ENCODE assay signal across 12 cellular contexts in genomic region chr17:5466295-5466694, GRCh38. TPM values are rescaled to one million over a fixed set of nuclear protein-coding genes. Genes with fewer than 3 reads are reported as not detected.
A peak's percentile ranks its signal among the peaks of the same experiment; 100 is the strongest.
DNase-seq lines count a peak whose midpoint lies in the region; ATAC-seq and TF ChIP-seq lines count a peak whose summit lies in the region.
"Had no signal": no experiment of that assay in that cellular context is flagged by ENCODE, and none has a peak within 500 bp of the region (broad histone marks: within the 10 kb centered on the region; RNA-seq: fewer than 3 reads in every experiment).

No MANE protein-coding gene starts in this region.

- H3K27ac Mint-ChIP-seq in activated CD4-positive, alpha-beta memory T cell treated with anti-CD3 and anti-CD28 coated beads for 36 hours = no peak overlapping the region
- no peak overlapping the region for H3K27ac Mint-ChIP-seq in activated CD4-positive, alpha-beta memory T cell treated with anti-CD3 and anti-CD28 coated beads, Interleukin-2, amount 10 ng/mL, durations not matched to agents 7 days and 5 days
- no peak overlapping the region for H3K27ac Mint-ChIP-seq in HFFc6
- no peak overlapping the region for H3K27ac Mint-ChIP-seq in activated naive CD8-positive, alpha-beta T cell treated with anti-CD3 and anti-CD28 coated beads, Interleukin-2, amount 10 ng/mL, durations not matched to agents 7 days and 5 days
- H3K27ac Mint-ChIP-seq in nephron progenitor cell = peak overlapping the region; percentile 46

- ATAC-seq in activated naive CD8-positive, alpha-beta T cell treated with anti-CD3 and anti-CD28 coated beads, Interleukin-2, amount 10 ng/mL, durations not matched to agents 7 days and 5 days (ENCODE audit: low read depth) = no peak
- no peak for ATAC-seq in GM18502 (IDR thresholded peaks at IDR 0.05; ENCODE audit: poor library complexity, unreplicated experiment)
- ATAC-seq in left lung = no peak

- H3K4me1 Mint-ChIP-seq in activated CD4-positive, alpha-beta memory T cell treated with anti-CD3 and anti-CD28 coated beads for 36 hours (ENCODE audit: low read depth) = peaks cover 40% of the 10 kb centered on the region
- peaks cover 44% of the 10 kb centered on the region for H3K4me1 Mint-ChIP-seq in activated CD4-positive, alpha-beta memory T cell treated with anti-CD3 and anti-CD28 coated beads, Interleukin-2, amount 10 ng/mL, durations not matched to agents 7 days and 5 days
- peaks cover 33% of the 10 kb centered on the region for H3K4me1 Mint-ChIP-seq in HFFc6 (ENCODE audit: low read depth)
- peaks cover 39% of the 10 kb centered on the region for H3K4me1 Mint-ChIP-seq in activated naive CD8-positive, alpha-beta T cell treated with anti-CD3 and anti-CD28 coated beads, Interleukin-2, amount 10 ng/mL, durations not matched to agents 7 days and 5 days
- peaks cover 38% of the 10 kb centered on the region for H3K4me1 Mint-ChIP-seq in nephron progenitor cell

- H3K27ac ChIP-seq in left lung = no peak overlapping the region
- H3K27ac ChIP-seq: brain microvascular endothelial cell, WERI-Rb-1 had no signal

- peaks cover 0 to 14% of the 10 kb centered on the region in 2 donors for H3K36me3 ChIP-seq in left lung

- peaks cover 3 to 40% of the 10 kb centered on the region in 2 donors for H3K4me1 ChIP-seq in left lung

- TF ChIP-seq CTCF in HFFc6 (IDR thresholded peaks at IDR 0.05) = no peak
- TF ChIP-seq CTCF in nephron progenitor cell (IDR thresholded peaks at IDR 0.05) = no peak
- TF ChIP-seq CTCF in left lung (IDR thresholded peaks at IDR 0.05) = no peak

- DNase-seq in activated CD4-positive, alpha-beta memory T cell treated with anti-CD3 and anti-CD28 coated beads for 36 hours = no peak
- DNase-seq in activated CD4-positive, alpha-beta memory T cell treated with anti-CD3 and anti-CD28 coated beads, Interleukin-2, amount 10 ng/mL, durations not matched to agents 7 days and 5 days = no peak
- DNase-seq in HFFc6 (no peak), nephron progenitor cell (no peak), left lung (no peak)
- DNase-seq in activated naive CD8-positive, alpha-beta T cell treated with anti-CD3 and anti-CD28 coated beads, Interleukin-2, amount 10 ng/mL, durations not matched to agents 7 days and 5 days = no peak
- DNase-seq in activated CD4-positive, CD25-positive, alpha-beta regulatory T cell treated with anti-CD3 and anti-CD28 coated beads, Interleukin-2, amount 50 U/mL, for 72 hours = no peak
- DNase-seq: ACHN, brain microvascular endothelial cell, SHP77 treated with DMSO at 0.1 percent for 48 hours, WERI-Rb-1 had no signal

- H3K9me3 ChIP-seq in left lung = no peaks in the 10 kb centered on the region

- no peaks in the 10 kb centered on the region for H3K27me3 Mint-ChIP-seq in activated CD4-positive, alpha-beta memory T cell treated with anti-CD3 and anti-CD28 coated beads for 36 hours
- H3K27me3 Mint-ChIP-seq in activated CD4-positive, alpha-beta memory T cell treated with anti-CD3 and anti-CD28 coated beads, Interleukin-2, amount 10 ng/mL, durations not matched to agents 7 days and 5 days = no peaks in the 10 kb centered on the region
- H3K27me3 Mint-ChIP-seq in HFFc6 (ENCODE audit: insufficient read depth) (peaks cover 3% of the 10 kb centered on the region; the same call in 1 of the 2 replicates), nephron progenitor cell (ENCODE audit: low read depth, poor library complexity) (peaks cover 3% of the 10 kb centered on the region)
- H3K27me3 Mint-ChIP-seq in activated naive CD8-positive, alpha-beta T cell treated with anti-CD3 and anti-CD28 coated beads, Interleukin-2, amount 10 ng/mL, durations not matched to agents 7 days and 5 days = no peaks in the 10 kb centered on the region

- no peaks in the 10 kb centered on the region for H3K27me3 ChIP-seq in left lung
- H3K27me3 ChIP-seq: brain microvascular endothelial cell had no signal

- H3K4me3 ChIP-seq in left lung = peak overlapping the region in 1 of 2 donors; percentile 100

- CTCF ChIA-PET in activated CD4-positive, alpha-beta memory T cell treated with anti-CD3 and anti-CD28 coated beads for 36 hours (lab: Charles Lee) = interaction anchor here (1.0 to 1.2 kb wide), 2 partner anchors 22 to 27 kb away, joined by 4 to 9 read pairs; partner anchors contain the start of gene C1QBP
- CTCF ChIA-PET in activated CD4-positive, alpha-beta memory T cell treated with anti-CD3 and anti-CD28 coated beads, Interleukin-2, amount 10 ng/mL, durations not matched to agents 7 days and 5 days (lab: Charles Lee) = interaction anchor here (1.4 to 1.6 kb wide), 4 partner anchors 20 to 27 kb away, joined by 3 to 7 read pairs (median 6); partner anchors contain the start of genes C1QBP, DERL2 and MIS12

- POLR2A ChIA-PET in activated CD4-positive, alpha-beta memory T cell treated with anti-CD3 and anti-CD28 coated beads for 36 hours (lab: Charles Lee) = interaction anchor here (0.6 kb wide), 2 partner anchors 26 to 68 kb away, joined by 3 read pairs; no protein-coding TSS in a partner anchor
- POLR2A ChIA-PET in activated CD4-positive, alpha-beta memory T cell treated with anti-CD3 and anti-CD28 coated beads, Interleukin-2, amount 10 ng/mL, durations not matched to agents 7 days and 5 days (lab: Charles Lee) = interaction anchor here (1.0 to 3.0 kb wide), 2 partner anchors 21 to 275 kb away, joined by 6 to 14 read pairs; partner anchors contain the start of gene ZNF594
- POLR2A ChIA-PET in activated naive CD8-positive, alpha-beta T cell treated with anti-CD3 and anti-CD28 coated beads, Interleukin-2, amount 10 ng/mL, durations not matched to agents 7 days and 5 days (lab: Charles Lee) = no interaction called here

- peak overlapping the region; percentile 85 for H3K4me3 Mint-ChIP-seq in activated CD4-positive, alpha-beta memory T cell treated with anti-CD3 and anti-CD28 coated beads for 36 hours
- H3K4me3 Mint-ChIP-seq in activated CD4-positive, alpha-beta memory T cell treated with anti-CD3 and anti-CD28 coated beads, Interleukin-2, amount 10 ng/mL, durations not matched to agents 7 days and 5 days = no peak overlapping the region
- peak overlapping the region; percentile 95 for H3K4me3 Mint-ChIP-seq in HFFc6
- peak overlapping the region; percentile 87 for H3K4me3 Mint-ChIP-seq in activated naive CD8-positive, alpha-beta T cell treated with anti-CD3 and anti-CD28 coated beads, Interleukin-2, amount 10 ng/mL, durations not matched to agents 7 days and 5 days
- H3K4me3 Mint-ChIP-seq in nephron progenitor cell = peak overlapping the region; percentile 93

- no peaks in the 10 kb centered on the region for H3K9me3 Mint-ChIP-seq in activated CD4-positive, alpha-beta memory T cell treated with anti-CD3 and anti-CD28 coated beads for 36 hours
- H3K9me3 Mint-ChIP-seq in activated CD4-positive, alpha-beta memory T cell treated with anti-CD3 and anti-CD28 coated beads, Interleukin-2, amount 10 ng/mL, durations not matched to agents 7 days and 5 days = no peaks in the 10 kb centered on the region
- no peaks in the 10 kb centered on the region for H3K9me3 Mint-ChIP-seq in HFFc6
- no peaks in the 10 kb centered on the region for H3K9me3 Mint-ChIP-seq in activated naive CD8-positive, alpha-beta T cell treated with anti-CD3 and anti-CD28 coated beads, Interleukin-2, amount 10 ng/mL, durations not matched to agents 7 days and 5 days
- H3K9me3 Mint-ChIP-seq in nephron progenitor cell = no peaks in the 10 kb centered on the region

- intact Hi-C loops in activated CD4-positive, alpha-beta memory T cell treated with anti-CD3 and anti-CD28 coated beads for 36 hours (cut with micrococcal nuclease) = loop anchor here (5.0 kb wide), 1 partner anchor 49 kb away; the partner anchor contains the start of gene NUP88
- intact Hi-C loops in left lung (cut with DNase I) = no loop called here

- peaks cover 5% of the 10 kb centered on the region for H3K36me3 Mint-ChIP-seq in activated CD4-positive, alpha-beta memory T cell treated with anti-CD3 and anti-CD28 coated beads for 36 hours
- H3K36me3 Mint-ChIP-seq in activated CD4-positive, alpha-beta memory T cell treated with anti-CD3 and anti-CD28 coated beads, Interleukin-2, amount 10 ng/mL, durations not matched to agents 7 days and 5 days (ENCODE audit: low read depth) = peaks cover 5% of the 10 kb centered on the region
- H3K36me3 Mint-ChIP-seq in HFFc6 (ENCODE audit: low read depth) (peaks cover 6% of the 10 kb centered on the region), nephron progenitor cell (ENCODE audit: low read depth) (peaks cover 20% of the 10 kb centered on the region)
- H3K36me3 Mint-ChIP-seq in activated naive CD8-positive, alpha-beta T cell treated with anti-CD3 and anti-CD28 coated beads, Interleukin-2, amount 10 ng/mL, durations not matched to agents 7 days and 5 days = peaks cover 1% of the 10 kb centered on the region

RNA-seq across cellular contexts. Expression of gene DHX33, which starts 2.5 kb away (rescaled TPM):
- total RNA-seq in activated CD4-positive, alpha-beta memory T cell treated with anti-CD3 and anti-CD28 coated beads for 36 hours = 10 to 100 TPM; 21.8 to 21.9 TPM
- total RNA-seq in activated CD4-positive, alpha-beta memory T cell treated with anti-CD3 and anti-CD28 coated beads, Interleukin-2, amount 10 ng/mL, durations not matched to agents 7 days and 5 days = 10 to 100 TPM; 15.0 to 16.3 TPM
- total RNA-seq in HFFc6 (2021; fragmentation: NEBNext Ultra II Directional; extraction: Animal tissue kit (Norgen Biotek cat#: 25700)) = 10 to 100 TPM; 16.8 to 18.9 (median 17.3) TPM
- 10 to 100 TPM; 14.4 to 14.5 TPM for total RNA-seq in activated naive CD8-positive, alpha-beta T cell treated with anti-CD3 and anti-CD28 coated beads, Interleukin-2, amount 10 ng/mL, durations not matched to agents 7 days and 5 days
- 10 to 100 TPM; 11.5 to 11.9 TPM for total RNA-seq in left lung

RNA-seq across cellular contexts. Expression of gene DERL2, which starts 19.7 kb away (rescaled TPM):
- total RNA-seq in activated CD4-positive, alpha-beta memory T cell treated with anti-CD3 and anti-CD28 coated beads for 36 hours = 10 to 100 TPM; 54.8 to 57.8 TPM
- total RNA-seq in activated CD4-positive, alpha-beta memory T cell treated with anti-CD3 and anti-CD28 coated beads, Interleukin-2, amount 10 ng/mL, durations not matched to agents 7 days and 5 days = 10 to 100 TPM; 76.6 to 76.8 TPM
- 100 to 1,000 TPM in 4 of 6 experiments, 10 to 100 TPM in 2; 85.9 to 109 (median 103) TPM for total RNA-seq in HFFc6 (2021; fragmentation: NEBNext Ultra II Directional; extraction: Animal tissue kit (Norgen Biotek cat#: 25700))
- 10 to 100 TPM; 68.6 to 72.3 TPM for total RNA-seq in activated naive CD8-positive, alpha-beta T cell treated with anti-CD3 and anti-CD28 coated beads, Interleukin-2, amount 10 ng/mL, durations not matched to agents 7 days and 5 days
- 10 to 100 TPM; 59.8 to 79.1 TPM for total RNA-seq in left lung

RNA-seq across cellular contexts. Expression of gene MIS12, which starts 20.1 kb away (rescaled TPM):
- total RNA-seq in activated CD4-positive, alpha-beta memory T cell treated with anti-CD3 and anti-CD28 coated beads for 36 hours = 10 to 100 TPM; 30.4 to 32.0 TPM
- total RNA-seq in activated CD4-positive, alpha-beta memory T cell treated with anti-CD3 and anti-CD28 coated beads, Interleukin-2, amount 10 ng/mL, durations not matched to agents 7 days and 5 days = 10 to 100 TPM; 28.7 to 29.0 TPM
- 10 to 100 TPM in 2 of 6 experiments, 1 to 10 TPM in 4; 7.8 to 10.8 (median 9.5) TPM for total RNA-seq in HFFc6 (2021; fragmentation: NEBNext Ultra II Directional; extraction: Animal tissue kit (Norgen Biotek cat#: 25700))
- total RNA-seq in activated naive CD8-positive, alpha-beta T cell treated with anti-CD3 and anti-CD28 coated beads, Interleukin-2, amount 10 ng/mL, durations not matched to agents 7 days and 5 days = 10 to 100 TPM; 38.4 to 39.5 TPM
- 10 to 100 TPM; 16.1 to 23.3 TPM for total RNA-seq in left lung

RNA-seq across cellular contexts. Expression of gene C1QBP, which starts 27.3 kb away (rescaled TPM):
- total RNA-seq in activated CD4-positive, alpha-beta memory T cell treated with anti-CD3 and anti-CD28 coated beads for 36 hours = 100 to 1,000 TPM; 342 TPM
- 100 to 1,000 TPM; 123 TPM for total RNA-seq in activated CD4-positive, alpha-beta memory T cell treated with anti-CD3 and anti-CD28 coated beads, Interleukin-2, amount 10 ng/mL, durations not matched to agents 7 days and 5 days
- total RNA-seq in HFFc6 (2021; fragmentation: NEBNext Ultra II Directional; extraction: Animal tissue kit (Norgen Biotek cat#: 25700)) = 100 to 1,000 TPM; 222 to 267 (median 235) TPM
- total RNA-seq in activated naive CD8-positive, alpha-beta T cell treated with anti-CD3 and anti-CD28 coated beads, Interleukin-2, amount 10 ng/mL, durations not matched to agents 7 days and 5 days = 100 to 1,000 TPM; 109 to 112 TPM
- total RNA-seq in left lung = 100 to 1,000 TPM in 1 of 2 donors, 10 to 100 TPM in 1; 66.3 to 142 TPM

RNA-seq across cellular contexts. Expression of gene RPAIN, which starts 46.3 kb away (rescaled TPM):
- total RNA-seq in activated CD4-positive, alpha-beta memory T cell treated with anti-CD3 and anti-CD28 coated beads for 36 hours = 10 to 100 TPM; 51.7 to 53.4 TPM
- total RNA-seq in activated CD4-positive, alpha-beta memory T cell treated with anti-CD3 and anti-CD28 coated beads, Interleukin-2, amount 10 ng/mL, durations not matched to agents 7 days and 5 days = 10 to 100 TPM; 49.5 to 52.2 TPM
- total RNA-seq in HFFc6 (2021; fragmentation: NEBNext Ultra II Directional; extraction: Animal tissue kit (Norgen Biotek cat#: 25700)) = 10 to 100 TPM; 20.4 to 25.6 (median 22.5) TPM
- 10 to 100 TPM; 61.9 to 63.9 TPM for total RNA-seq in activated naive CD8-positive, alpha-beta T cell treated with anti-CD3 and anti-CD28 coated beads, Interleukin-2, amount 10 ng/mL, durations not matched to agents 7 days and 5 days
- 10 to 100 TPM; 31.8 to 35.6 TPM for total RNA-seq in left lung
